ENCODE assay signal across 12 cellular contexts in genomic region chr5:175909022-175909672, GRCh38. TPM values are rescaled to one million over a fixed set of nuclear protein-coding genes. Genes with fewer than 3 reads are reported as not detected.
"Had no signal": no experiment of that assay in that cellular context is flagged by ENCODE, and none has a peak within 500 bp of the region (broad histone marks: within the 10 kb centered on the region; RNA-seq: fewer than 3 reads in every experiment).

No MANE protein-coding gene starts in this region.

RNA-seq across cellular contexts. Expression of gene CPLX2, which starts 37.8 kb away (rescaled TPM):
- total RNA-seq: activated CD8-positive, alpha-beta T cell treated with anti-CD3 and anti-CD28 coated beads, Interleukin-2, amount 10 ng/mL, durations not matched to agents 7 days and 5 days; aorta; cardiac septum; esophagus mucosa; foreskin keratinocyte; heart right ventricle; left ventricle myocardium superior; mammary epithelial cell; mesothelial cell of epicardium; omental fat pad; posterior vena cava; renal cortical epithelial cell had no signal
- polyA plus RNA-seq: aorta, foreskin keratinocyte, mammary epithelial cell had no signal
